In genomic region chr14:52043690-52044089, GRCh38 we compare ENCODE assay signal across 8 cellular contexts. TPM values are rescaled to one million over a fixed set of nuclear protein-coding genes. Genes with fewer than 3 reads are reported as not detected.
DNase-seq lines count a peak whose midpoint lies in the region; ATAC-seq and TF ChIP-seq lines count a peak whose summit lies in the region.

No MANE protein-coding gene starts in this region.

- H3K4me3 ChIP-seq in gastrocnemius medialis: no peak overlapping the region

- H3K27ac ChIP-seq in gastrocnemius medialis: no peak overlapping the region

- TF ChIP-seq CTCF in gastrocnemius medialis (IDR thresholded peaks at IDR 0.05 in 4 of 5, conservative IDR thresholded peaks at IDR 0.05 in 1 of 5): peak in 3 of 5 experiments; percentile 9 to 33 (median 18)

- H3K4me1 ChIP-seq in gastrocnemius medialis: peaks cover 0 to 3% of the 10 kb centered on the region in 2 donors

- intact Hi-C loops in gastrocnemius medialis (cut with DNase I; ENCODE audit: low total_unique reads): no loop called here

- TF ChIP-seq POLR2A in erythroblast (IDR thresholded peaks at IDR 0.05; ENCODE audit: low read length) (no peak), gastrocnemius medialis (IDR thresholded peaks at IDR 0.05) (no peak)

- no peaks in the 10 kb centered on the region for H3K36me3 ChIP-seq in gastrocnemius medialis

- DNase-seq in COLO829 (ENCODE audit: low spot score): peak; percentile 65
- peak; percentile 35 for DNase-seq in UCSD-AML1 (lab: John Stamatoyannopoulos, UW; ENCODE audit: unreplicated experiment)
- peak; percentile 11 to 30 for DNase-seq in erythroblast (lab: John Stamatoyannopoulos, UW)
- no peak for DNase-seq in gastrocnemius medialis
- DNase-seq in AG08395 (ENCODE audit: low spot score): no peak

- ATAC-seq in HG03175 (IDR thresholded peaks at IDR 0.05; ENCODE audit: unreplicated experiment): peak; percentile 56
- ATAC-seq in gastrocnemius medialis: no peak
- no peak for ATAC-seq in GM21825 (IDR thresholded peaks at IDR 0.05; ENCODE audit: unreplicated experiment)
- no peak for ATAC-seq in HG02678 (IDR thresholded peaks at IDR 0.05; ENCODE audit: unreplicated experiment)

- in situ Hi-C loops in gastrocnemius medialis (cut with MboI; ENCODE audit: low sequenced_read_pairs in 4 of 4): no loop called here

- no peaks in the 10 kb centered on the region for H3K9me3 ChIP-seq in gastrocnemius medialis

- H3K27me3 ChIP-seq in gastrocnemius medialis: no peaks in the 10 kb centered on the region

RNA-seq across cellular contexts. Expression of gene NID2, which starts 25.2 kb away (rescaled TPM):
- 1 to 10 TPM; 1.9 to 5.6 (median 4.3) TPM for total RNA-seq in gastrocnemius medialis

RNA-seq across cellular contexts. Expression of gene RTRAF, which starts 54.3 kb away (rescaled TPM):
- total RNA-seq in gastrocnemius medialis: 10 to 100 TPM; 68.6 to 91.2 (median 78.4) TPM

Comparison
In these comparisons a context has a peak if more than half of its experiments do, and no peak if none do; other contexts are left out.
1. DNase-seq: peak in COLO829 (single experiment), UCSD-AML1 (single experiment) and erythroblast (2 of 2); none in gastrocnemius medialis (0 of 2) and AG08395 (single experiment).